8 cellular contexts compared by ENCODE assay signal in genomic region chr12:63844391-63845341, GRCh38. TPM values are rescaled to one million over a fixed set of nuclear protein-coding genes. Genes with fewer than 3 reads are reported as not detected.
DNase-seq lines count a peak whose midpoint lies in the region; ATAC-seq and TF ChIP-seq lines count a peak whose summit lies in the region.

SRGAP1 (plus strand) TSS chr12:63844700; CDS start chr12:63844817, 117 bp downstream.

- H3K36me3 Mint-ChIP-seq in activated CD8-positive, alpha-beta memory T cell treated with anti-CD3 and anti-CD28 coated beads, Interleukin-2, amount 10 ng/mL, durations not matched to agents 7 days and 5 days = no peaks in the 10 kb centered on the region
- no peaks in the 10 kb centered on the region for H3K36me3 Mint-ChIP-seq in activated T-helper 2 cell treated with anti-CD3 and anti-CD28 coated beads, Interferon-gamma antibody, Interleukin-2, Interleukin-4, amounts not matched to agents 10 μg/mL and 5 μg/mL and 100 μg/mL, durations not matched to agents 14 hours and 24 hours and 36 hours (ENCODE audit: low read depth)

- no peaks in the 10 kb centered on the region for H3K27me3 ChIP-seq in neural cell (ENCODE audit: insufficient read depth, low read depth, low read length)

- no peaks in the 10 kb centered on the region for H3K36me3 ChIP-seq in neural cell (ENCODE audit: insufficient read depth, low read length)

- peak within 1 kb of the TSS; percentile 94 for H2AFZ ChIP-seq in neural cell (ENCODE audit: low read depth, low read length)

- H3F3A ChIP-seq in neural cell (ENCODE audit: insufficient read depth, low read length, poor library complexity, severe bottlenecking) = no peaks in the 10 kb centered on the region

- peak within 1 kb of the TSS; percentile 89 for H3K4me2 ChIP-seq in neural cell (ENCODE audit: low read length)

- H3K27me3 Mint-ChIP-seq in activated CD8-positive, alpha-beta memory T cell treated with anti-CD3 and anti-CD28 coated beads, Interleukin-2, amount 10 ng/mL, durations not matched to agents 7 days and 5 days = peaks cover 30% of the 10 kb centered on the region
- peaks cover 45% of the 10 kb centered on the region for H3K27me3 Mint-ChIP-seq in activated T-helper 2 cell treated with anti-CD3 and anti-CD28 coated beads, Interferon-gamma antibody, Interleukin-2, Interleukin-4, amounts not matched to agents 10 μg/mL and 5 μg/mL and 100 μg/mL, durations not matched to agents 14 hours and 24 hours and 36 hours (ENCODE audit: low read depth)

- peak within 1 kb of the TSS; percentile 68 for H3K27ac ChIP-seq in neural cell (ENCODE audit: low read length)

- peaks cover 13% of the 10 kb centered on the region for H3K4me1 Mint-ChIP-seq in activated CD8-positive, alpha-beta memory T cell treated with anti-CD3 and anti-CD28 coated beads, Interleukin-2, amount 10 ng/mL, durations not matched to agents 7 days and 5 days
- H3K4me1 Mint-ChIP-seq in activated T-helper 2 cell treated with anti-CD3 and anti-CD28 coated beads, Interferon-gamma antibody, Interleukin-2, Interleukin-4, amounts not matched to agents 10 μg/mL and 5 μg/mL and 100 μg/mL, durations not matched to agents 14 hours and 24 hours and 36 hours (ENCODE audit: low read depth) = peaks cover 9% of the 10 kb centered on the region

- peak within 1 kb of the TSS; percentile 84 for H3K9ac ChIP-seq in neural cell (ENCODE audit: low read length)

- TF ChIP-seq EP300 in neural cell (conservative IDR thresholded peaks at IDR 0.05; ENCODE audit: poor library complexity, severe bottlenecking) = no peak

- H3K4me3 Mint-ChIP-seq in activated CD8-positive, alpha-beta memory T cell treated with anti-CD3 and anti-CD28 coated beads, Interleukin-2, amount 10 ng/mL, durations not matched to agents 7 days and 5 days = peak within 1 kb of the TSS; percentile 82
- H3K4me3 Mint-ChIP-seq in activated T-helper 2 cell treated with anti-CD3 and anti-CD28 coated beads, Interferon-gamma antibody, Interleukin-2, Interleukin-4, amounts not matched to agents 10 μg/mL and 5 μg/mL and 100 μg/mL, durations not matched to agents 14 hours and 24 hours and 36 hours (ENCODE audit: low read depth) = peak within 1 kb of the TSS; percentile 88

- no peak for DNase-seq in activated CD8-positive, alpha-beta memory T cell treated with anti-CD3 and anti-CD28 coated beads, Interleukin-2, amount 10 ng/mL, durations not matched to agents 7 days and 5 days
- no peak for DNase-seq in activated CD8-positive, alpha-beta memory T cell treated with anti-CD3 and anti-CD28 coated beads, Interleukin-2, amount 50 U/mL, for 4 hours
- DNase-seq in NCI-H2107 treated with DMSO at 0.1 percent for 48 hours (lab: John Stamatoyannopoulos, UW; ENCODE audit: unreplicated experiment) = peak; percentile 67
- no peak for DNase-seq in activated T-helper 2 cell treated with anti-CD3 and anti-CD28 coated beads, Interferon-gamma antibody, Interleukin-2, Interleukin-4, amounts not matched to agents 10 μg/mL and 5 μg/mL and 100 μg/mL, durations not matched to agents 14 hours and 24 hours and 36 hours (ENCODE audit: low spot score)
- DNase-seq in glomerular visceral epithelial cell (ENCODE audit: extremely low spot score) = peak; percentile 61
- no peak for DNase-seq in germinal center (ENCODE audit: low spot score)

- no peaks in the 10 kb centered on the region for H3K9me3 ChIP-seq in neural cell (ENCODE audit: low read length)

- CTCF ChIA-PET in activated CD8-positive, alpha-beta memory T cell treated with anti-CD3 and anti-CD28 coated beads, Interleukin-2, amount 10 ng/mL, durations not matched to agents 7 days and 5 days (lab: Charles Lee) = interaction anchor here (0.9 to 3.0 kb wide), 10 partner anchors 10 to 414 kb away, joined by 3 to 18 read pairs (median 4); no protein-coding TSS in a partner anchor

- TF ChIP-seq CTCF in neural cell (IDR thresholded peaks at IDR 0.05; ENCODE audit: poor library complexity, severe bottlenecking) = no peak

- H3K9me2 ChIP-seq in neural cell (ENCODE audit: insufficient read depth, low read length) = no peaks in the 10 kb centered on the region

- peak; percentile 32 for TF ChIP-seq RAD21 in neural cell (conservative IDR thresholded peaks at IDR 0.05)

- peak within 1 kb of the TSS; percentile 99 for H3K4me3 ChIP-seq in neural cell (ENCODE audit: low read length)

- no peaks in the 10 kb centered on the region for H4K20me1 ChIP-seq in neural cell (ENCODE audit: insufficient read depth)

- no peak for ATAC-seq in activated CD8-positive, alpha-beta memory T cell treated with anti-CD3 and anti-CD28 coated beads, Interleukin-2, amount 10 ng/mL, durations not matched to agents 7 days and 5 days
- ATAC-seq in HG02610 (IDR thresholded peaks at IDR 0.05; ENCODE audit: unreplicated experiment) = peak; percentile 27

- H3K79me2 ChIP-seq in neural cell (replicated peaks; ENCODE audit: insufficient read depth, low read length) = peaks cover 47% of the 10 kb centered on the region

- intact Hi-C loops in activated T-helper 2 cell treated with anti-CD3 and anti-CD28 coated beads, Interferon-gamma antibody, Interleukin-2, Interleukin-4, amounts not matched to agents 10 μg/mL and 5 μg/mL and 100 μg/mL, durations not matched to agents 14 hours and 24 hours and 36 hours (cut with micrococcal nuclease) = loop anchor here (1.0 to 5.0 kb wide), 2 partner anchors 412 to 558 kb away; partner anchors contain the start of gene XPOT

- no peaks in the 10 kb centered on the region for H3K9me3 Mint-ChIP-seq in activated CD8-positive, alpha-beta memory T cell treated with anti-CD3 and anti-CD28 coated beads, Interleukin-2, amount 10 ng/mL, durations not matched to agents 7 days and 5 days (ENCODE audit: low read depth)
- H3K9me3 Mint-ChIP-seq in activated T-helper 2 cell treated with anti-CD3 and anti-CD28 coated beads, Interferon-gamma antibody, Interleukin-2, Interleukin-4, amounts not matched to agents 10 μg/mL and 5 μg/mL and 100 μg/mL, durations not matched to agents 14 hours and 24 hours and 36 hours = no peaks in the 10 kb centered on the region

- H3K27ac Mint-ChIP-seq in activated CD8-positive, alpha-beta memory T cell treated with anti-CD3 and anti-CD28 coated beads, Interleukin-2, amount 10 ng/mL, durations not matched to agents 7 days and 5 days = no peak within 1 kb of the TSS
- H3K27ac Mint-ChIP-seq in activated T-helper 2 cell treated with anti-CD3 and anti-CD28 coated beads, Interferon-gamma antibody, Interleukin-2, Interleukin-4, amounts not matched to agents 10 μg/mL and 5 μg/mL and 100 μg/mL, durations not matched to agents 14 hours and 24 hours and 36 hours = no peak within 1 kb of the TSS

TF ChIP-seq in neural cell, 6 proteins besides CTCF, POLR2A, EP300 and RAD21:
- no peak for TF ChIP-seq REST (IDR thresholded peaks at IDR 0.05; ENCODE audit: borderline replicate concordance)
- TF ChIP-seq MXI1 (conservative IDR thresholded peaks at IDR 0.05; ENCODE audit: poor library complexity, severe bottlenecking) = peak; percentile 70
- no peak for TF ChIP-seq TAF1 (IDR thresholded peaks at IDR 0.05; ENCODE audit: low read depth)
- peak; percentile 23 for TF ChIP-seq SMC3 (conservative IDR thresholded peaks at IDR 0.05; ENCODE audit: poor library complexity)

RNA-seq across cellular contexts. Expression of gene SRGAP1, which starts in this region (rescaled TPM):
- total RNA-seq in activated CD8-positive, alpha-beta memory T cell treated with anti-CD3 and anti-CD28 coated beads, Interleukin-2, amount 10 ng/mL, durations not matched to agents 7 days and 5 days = under 1 TPM in 1 of 2 experiments, not detected in 1; 0.14 TPM
- 0.07 TPM in 2 replicates for total RNA-seq in activated T-helper 2 cell treated with anti-CD3 and anti-CD28 coated beads, Interferon-gamma antibody, Interleukin-2, Interleukin-4, amounts not matched to agents 10 μg/mL and 5 μg/mL and 100 μg/mL, durations not matched to agents 14 hours and 24 hours and 36 hours
- 4.8 and 30.9 TPM in 2 replicates for polyA plus RNA-seq in neural cell
- 34.1 and 75.2 TPM in 2 replicates for polyA minus RNA-seq in neural cell

Comparison
In these comparisons a context has a peak if more than half of its experiments do, and no peak if none do; other contexts are left out.
1. DNase-seq: peak in NCI-H2107 treated with DMSO at 0.1 percent for 48 hours (single experiment) and glomerular visceral epithelial cell (single experiment); none in activated CD8-positive, alpha-beta memory T cell treated with anti-CD3 and anti-CD28 coated beads, Interleukin-2, amount 10 ng/mL, durations not matched to agents 7 days and 5 days (single experiment), activated CD8-positive, alpha-beta memory T cell treated with anti-CD3 and anti-CD28 coated beads, Interleukin-2, amount 50 U/mL, for 4 hours (single experiment), activated T-helper 2 cell treated with anti-CD3 and anti-CD28 coated beads, Interferon-gamma antibody, Interleukin-2, Interleukin-4, amounts not matched to agents 10 μg/mL and 5 μg/mL and 100 μg/mL, durations not matched to agents 14 hours and 24 hours and 36 hours (single experiment) and germinal center (single experiment).